In genomic region chr19:11256189-11256588, GRCh38 we compare ENCODE assay signal across 20 cellular contexts. TPM values are rescaled to one million over a fixed set of nuclear protein-coding genes. Genes with fewer than 3 reads are reported as not detected.
DNase-seq lines count a peak whose midpoint lies in the region; ATAC-seq, FAIRE-seq and TF ChIP-seq lines count a peak whose summit lies in the region.
"Had no signal": no experiment of that assay in that cellular context is flagged by ENCODE, and none has a peak within 500 bp of the region (broad histone marks: within the 10 kb centered on the region; RNA-seq: fewer than 3 reads in every experiment).

No MANE protein-coding gene starts in this region.

- H3K36me3 Mint-ChIP-seq in astrocyte (ENCODE audit: low read depth, unreplicated experiment) (peaks cover 11% of the 10 kb centered on the region), mesothelial cell of epicardium (no peaks in the 10 kb centered on the region), natural killer cell (no peaks in the 10 kb centered on the region)
- H3K36me3 Mint-ChIP-seq in activated T-helper 1 cell treated with anti-CD3 and anti-CD28 coated beads, Interleukin-12 subunit alpha, Interleukin-12 subunit beta, Interleukin-2, Interleukin-4 antibody, amounts not matched to agents 30 ng/mL and 10 ng/mL and 1 ng/mL, durations not matched to agents 14 hours and 24 hours and 36 hours (ENCODE audit: low read depth): no peaks in the 10 kb centered on the region
- H3K36me3 Mint-ChIP-seq in activated T-cell treated with anti-CD3 and anti-CD28 coated beads, Interleukin-2, amount 50 U/mL, for 4 hours (ENCODE audit: insufficient read depth): no peaks in the 10 kb centered on the region
- H3K36me3 Mint-ChIP-seq: CD14-positive monocyte had no signal

- H3K36me3 ChIP-seq in astrocyte (ENCODE audit: insufficient read depth, low read length): no peaks in the 10 kb centered on the region
- peaks cover 15% of the 10 kb centered on the region for H3K36me3 ChIP-seq in upper lobe of right lung

- H3K27me3 ChIP-seq in astrocyte (ENCODE audit: insufficient read depth, low read length) (no peaks in the 10 kb centered on the region), upper lobe of right lung (no peaks in the 10 kb centered on the region)

- FAIRE-seq in astrocyte (lab: Jason Lieb, UNC): no peak
- FAIRE-seq: frontal cortex, keratinocyte had no signal

- H3K4me1 Mint-ChIP-seq in astrocyte (ENCODE audit: low read depth, unreplicated experiment): peaks cover 5% of the 10 kb centered on the region
- H3K4me1 Mint-ChIP-seq in mesothelial cell of epicardium: peaks cover 3% of the 10 kb centered on the region
- no peaks in the 10 kb centered on the region for H3K4me1 Mint-ChIP-seq in activated T-helper 1 cell treated with anti-CD3 and anti-CD28 coated beads, Interleukin-12 subunit alpha, Interleukin-12 subunit beta, Interleukin-2, Interleukin-4 antibody, amounts not matched to agents 30 ng/mL and 10 ng/mL and 1 ng/mL, durations not matched to agents 14 hours and 24 hours and 36 hours (ENCODE audit: low read depth)
- H3K4me1 Mint-ChIP-seq in activated T-cell treated with anti-CD3 and anti-CD28 coated beads, Interleukin-2, amount 50 U/mL, for 4 hours (ENCODE audit: low read depth): no peaks in the 10 kb centered on the region
- no peaks in the 10 kb centered on the region for H3K4me1 Mint-ChIP-seq in natural killer cell
- H3K4me1 Mint-ChIP-seq: CD14-positive monocyte had no signal

- ATAC-seq in upper lobe of right lung (peak; percentile 42), GM21786 (IDR thresholded peaks at IDR 0.05; ENCODE audit: unreplicated experiment) (no peak), natural killer cell (no peak)
- no peak for ATAC-seq in activated T-cell treated with anti-CD3 and anti-CD28 coated beads, Interleukin-2, amount 50 U/mL, for 4 hours
- ATAC-seq: naive thymus-derived CD8-positive, alpha-beta T cell had no signal

- H3K27ac ChIP-seq in astrocyte (ENCODE audit: low read depth, low read length) (no peak overlapping the region), upper lobe of right lung (no peak overlapping the region)

- H2AFZ ChIP-seq in astrocyte (ENCODE audit: low read depth, low read length): no peak overlapping the region

- H3K27me3 Mint-ChIP-seq in astrocyte (ENCODE audit: low read depth, unreplicated experiment): no peaks in the 10 kb centered on the region
- H3K27me3 Mint-ChIP-seq in mesothelial cell of epicardium (ENCODE audit: low read depth): no peaks in the 10 kb centered on the region
- H3K27me3 Mint-ChIP-seq in activated T-helper 1 cell treated with anti-CD3 and anti-CD28 coated beads, Interleukin-12 subunit alpha, Interleukin-12 subunit beta, Interleukin-2, Interleukin-4 antibody, amounts not matched to agents 30 ng/mL and 10 ng/mL and 1 ng/mL, durations not matched to agents 14 hours and 24 hours and 36 hours (ENCODE audit: insufficient read depth): peaks cover 9% of the 10 kb centered on the region
- peaks cover 12% of the 10 kb centered on the region for H3K27me3 Mint-ChIP-seq in activated T-cell treated with anti-CD3 and anti-CD28 coated beads, Interleukin-2, amount 50 U/mL, for 4 hours (ENCODE audit: low read depth)
- H3K27me3 Mint-ChIP-seq in natural killer cell (ENCODE audit: low read depth in 2 of 2): peaks cover 0 to 15% of the 10 kb centered on the region in 2 donors
- H3K27me3 Mint-ChIP-seq: activated B cell treated with CpG ODN at 0.5 μM for 24 hours had no signal

- intact Hi-C loops in upper lobe of right lung (cut with DNase I) (no loop called here), natural killer cell (cut with micrococcal nuclease) (no loop called here)
- intact Hi-C loops in activated T-helper 1 cell treated with anti-CD3 and anti-CD28 coated beads, Interleukin-12 subunit alpha, Interleukin-12 subunit beta, Interleukin-2, Interleukin-4 antibody, amounts not matched to agents 30 ng/mL and 10 ng/mL and 1 ng/mL, durations not matched to agents 14 hours and 24 hours and 36 hours (cut with micrococcal nuclease): no loop called here

- H3K9me3 Mint-ChIP-seq in astrocyte (ENCODE audit: unreplicated experiment) (no peaks in the 10 kb centered on the region), mesothelial cell of epicardium (no peaks in the 10 kb centered on the region), natural killer cell (no peaks in the 10 kb centered on the region)
- H3K9me3 Mint-ChIP-seq in activated T-helper 1 cell treated with anti-CD3 and anti-CD28 coated beads, Interleukin-12 subunit alpha, Interleukin-12 subunit beta, Interleukin-2, Interleukin-4 antibody, amounts not matched to agents 30 ng/mL and 10 ng/mL and 1 ng/mL, durations not matched to agents 14 hours and 24 hours and 36 hours: no peaks in the 10 kb centered on the region
- no peaks in the 10 kb centered on the region for H3K9me3 Mint-ChIP-seq in activated T-cell treated with anti-CD3 and anti-CD28 coated beads, Interleukin-2, amount 50 U/mL, for 4 hours
- H3K9me3 Mint-ChIP-seq: activated B cell treated with CpG ODN at 0.5 μM for 24 hours; dendritic cell treated with granulocyte-macrophage colony-stimulating factor and Interleukin-4, amounts not matched to agents 40 ng/mL and 50 ng/mL, for 4 days had no signal

- H3K27ac Mint-ChIP-seq in astrocyte (ENCODE audit: unreplicated experiment): peak overlapping the region; percentile 47
- peak overlapping the region; percentile 39 for H3K27ac Mint-ChIP-seq in mesothelial cell of epicardium
- H3K27ac Mint-ChIP-seq in activated T-helper 1 cell treated with anti-CD3 and anti-CD28 coated beads, Interleukin-12 subunit alpha, Interleukin-12 subunit beta, Interleukin-2, Interleukin-4 antibody, amounts not matched to agents 30 ng/mL and 10 ng/mL and 1 ng/mL, durations not matched to agents 14 hours and 24 hours and 36 hours: no peak overlapping the region
- no peak overlapping the region for H3K27ac Mint-ChIP-seq in natural killer cell
- H3K27ac Mint-ChIP-seq: activated B cell treated with CpG ODN at 0.5 μM for 24 hours; CD14-positive monocyte; dendritic cell treated with granulocyte-macrophage colony-stimulating factor and Interleukin-4, amounts not matched to agents 40 ng/mL and 50 ng/mL, for 4 days had no signal

- no peaks in the 10 kb centered on the region for H3K4me1 ChIP-seq in astrocyte (ENCODE audit: insufficient read depth, low read length)
- peaks cover 19% of the 10 kb centered on the region for H3K4me1 ChIP-seq in upper lobe of right lung

- H3K4me3 Mint-ChIP-seq in astrocyte (ENCODE audit: unreplicated experiment): no peak overlapping the region
- H3K4me3 Mint-ChIP-seq in mesothelial cell of epicardium: no peak overlapping the region
- no peak overlapping the region for H3K4me3 Mint-ChIP-seq in activated T-helper 1 cell treated with anti-CD3 and anti-CD28 coated beads, Interleukin-12 subunit alpha, Interleukin-12 subunit beta, Interleukin-2, Interleukin-4 antibody, amounts not matched to agents 30 ng/mL and 10 ng/mL and 1 ng/mL, durations not matched to agents 14 hours and 24 hours and 36 hours
- no peak overlapping the region for H3K4me3 Mint-ChIP-seq in activated T-cell treated with anti-CD3 and anti-CD28 coated beads, Interleukin-2, amount 50 U/mL, for 4 hours
- no peak overlapping the region for H3K4me3 Mint-ChIP-seq in natural killer cell
- H3K4me3 Mint-ChIP-seq: activated B cell treated with CpG ODN at 0.5 μM for 24 hours; dendritic cell treated with granulocyte-macrophage colony-stimulating factor and Interleukin-4, amounts not matched to agents 40 ng/mL and 50 ng/mL, for 4 days; naive thymus-derived CD8-positive, alpha-beta T cell had no signal

- H3K79me2 ChIP-seq in astrocyte (ENCODE audit: insufficient read depth, low read length): no peaks in the 10 kb centered on the region

- no peak overlapping the region for H3K4me3 ChIP-seq in astrocyte (ENCODE audit: insufficient read depth, low read depth, low read length)
- no peak overlapping the region for H3K4me3 ChIP-seq in upper lobe of right lung

- TF ChIP-seq CTCF in astrocyte (IDR thresholded peaks at IDR 0.05; ENCODE audit: insufficient read depth, low read depth, low read length) (no peak), mesothelial cell of epicardium (IDR thresholded peaks at IDR 0.05; ENCODE audit: unreplicated experiment) (no peak), upper lobe of right lung (IDR thresholded peaks at IDR 0.05) (no peak), natural killer cell (IDR thresholded peaks at IDR 0.05) (no peak)

- H3K9ac ChIP-seq in astrocyte (ENCODE audit: low read length): no peak overlapping the region

- H3K9me3 ChIP-seq in astrocyte (ENCODE audit: insufficient read depth, low read depth, low read length) (no peaks in the 10 kb centered on the region), upper lobe of right lung (no peaks in the 10 kb centered on the region)

- H4K20me1 ChIP-seq in astrocyte (ENCODE audit: insufficient read depth, low read length): peaks cover 9% of the 10 kb centered on the region

- H3K4me2 ChIP-seq in astrocyte (ENCODE audit: low read length): no peak overlapping the region

- DNase-seq in astrocyte (ENCODE audit: low read depth): no peak
- peak; percentile 28 for DNase-seq in foreskin melanocyte
- no peak for DNase-seq in mesothelial cell of epicardium (ENCODE audit: low spot score in 2 of 2, unreplicated experiment in 2 of 2)
- no peak for DNase-seq in upper lobe of right lung
- DNase-seq in activated T-helper 1 cell treated with anti-CD3 and anti-CD28 coated beads, Interleukin-12 subunit alpha, Interleukin-12 subunit beta, Interleukin-2, Interleukin-4 antibody, amounts not matched to agents 30 ng/mL and 10 ng/mL and 1 ng/mL, durations not matched to agents 14 hours and 24 hours and 36 hours (ENCODE audit: low spot score): no peak
- no peak for DNase-seq in activated T-cell treated with anti-CD3 and anti-CD28 coated beads, Interleukin-2, amount 50 U/mL, for 4 hours
- no peak for DNase-seq in natural killer cell
- DNase-seq: activated B cell treated with CpG ODN at 0.5 μM for 24 hours; DMS79; naive thymus-derived CD8-positive, alpha-beta T cell; NCI-H1092; NCI-H226; stimulated activated naive CD4-positive, alpha-beta T cell treated with Interleukin-2 at 50 U/mL for 16 hours; SW 1271 had no signal

RNA-seq across cellular contexts. Expression of gene DOCK6, which starts 6.1 kb away (rescaled TPM):
- total RNA-seq in astrocyte (38.3 and 48.2 TPM in 2 replicates), mesothelial cell of epicardium (64.0 to 66.4 TPM (median 65.1 TPM) in 3 replicates), upper lobe of right lung (138 TPM), natural killer cell (1 to 10 TPM in 1 of 3 donors, under 1 TPM in 2; 0.82 to 2.3 (median 0.86) TPM)
- total RNA-seq in activated T-helper 1 cell treated with anti-CD3 and anti-CD28 coated beads, Interleukin-12 subunit alpha, Interleukin-12 subunit beta, Interleukin-2, Interleukin-4 antibody, amounts not matched to agents 30 ng/mL and 10 ng/mL and 1 ng/mL, durations not matched to agents 14 hours and 24 hours and 36 hours: 1.1 and 1.2 TPM in 2 replicates
- total RNA-seq in activated T-cell treated with anti-CD3 and anti-CD28 coated beads, Interleukin-2, amount 50 U/mL, for 4 hours: 1 to 10 TPM; 1.7 to 2.9 (median 2.1) TPM

RNA-seq across cellular contexts. Expression of gene ANGPTL8, which starts 16.8 kb away (rescaled TPM):
- total RNA-seq in astrocyte: not detected in 2 replicates
- 0.25 to 0.84 TPM (median 0.29 TPM) in 3 replicates for total RNA-seq in mesothelial cell of epicardium
- not detected for total RNA-seq in upper lobe of right lung
- total RNA-seq in activated T-helper 1 cell treated with anti-CD3 and anti-CD28 coated beads, Interleukin-12 subunit alpha, Interleukin-12 subunit beta, Interleukin-2, Interleukin-4 antibody, amounts not matched to agents 30 ng/mL and 10 ng/mL and 1 ng/mL, durations not matched to agents 14 hours and 24 hours and 36 hours: not detected in 2 replicates
- total RNA-seq in activated T-cell treated with anti-CD3 and anti-CD28 coated beads, Interleukin-2, amount 50 U/mL, for 4 hours: not detected
- not detected for total RNA-seq in natural killer cell
- total RNA-seq: activated B cell treated with CpG ODN at 0.5 μM for 24 hours; frontal cortex; naive thymus-derived CD8-positive, alpha-beta T cell had no signal

RNA-seq across cellular contexts. Expression of gene TSPAN16, which starts 39.8 kb away (rescaled TPM):
- not detected in 2 replicates for total RNA-seq in astrocyte
- not detected in 3 replicates for total RNA-seq in mesothelial cell of epicardium
- not detected for total RNA-seq in upper lobe of right lung
- total RNA-seq in activated T-helper 1 cell treated with anti-CD3 and anti-CD28 coated beads, Interleukin-12 subunit alpha, Interleukin-12 subunit beta, Interleukin-2, Interleukin-4 antibody, amounts not matched to agents 30 ng/mL and 10 ng/mL and 1 ng/mL, durations not matched to agents 14 hours and 24 hours and 36 hours: not detected in 2 replicates
- not detected for total RNA-seq in activated T-cell treated with anti-CD3 and anti-CD28 coated beads, Interleukin-2, amount 50 U/mL, for 4 hours
- not detected for total RNA-seq in natural killer cell
- total RNA-seq: activated B cell treated with CpG ODN at 0.5 μM for 24 hours; frontal cortex; naive thymus-derived CD8-positive, alpha-beta T cell; skeletal muscle tissue had no signal

RNA-seq across cellular contexts. Expression of gene KANK2, which starts 58.8 kb away (rescaled TPM):
- total RNA-seq in astrocyte (50.3 and 55.2 TPM in 2 replicates), mesothelial cell of epicardium (84.3 to 85.3 TPM (median 84.7 TPM) in 3 replicates), upper lobe of right lung (268 TPM), natural killer cell (1 to 10 TPM in 1 of 3 donors, under 1 TPM in 2; 0.82 to 1.3 (median 0.85) TPM)
- total RNA-seq in activated T-helper 1 cell treated with anti-CD3 and anti-CD28 coated beads, Interleukin-12 subunit alpha, Interleukin-12 subunit beta, Interleukin-2, Interleukin-4 antibody, amounts not matched to agents 30 ng/mL and 10 ng/mL and 1 ng/mL, durations not matched to agents 14 hours and 24 hours and 36 hours: 2.7 and 3.9 TPM in 2 replicates
- total RNA-seq in activated T-cell treated with anti-CD3 and anti-CD28 coated beads, Interleukin-2, amount 50 U/mL, for 4 hours: under 1 TPM; 0.58 to 0.96 (median 0.92) TPM

Comparison
In these comparisons a context has a peak if more than half of its experiments do, and no peak if none do; other contexts are left out.
1. H3K27ac Mint-ChIP-seq: peak in astrocyte (single experiment) and mesothelial cell of epicardium (single experiment); none in activated T-helper 1 cell treated with anti-CD3 and anti-CD28 coated beads, Interleukin-12 subunit alpha, Interleukin-12 subunit beta, Interleukin-2, Interleukin-4 antibody, amounts not matched to agents 30 ng/mL and 10 ng/mL and 1 ng/mL, durations not matched to agents 14 hours and 24 hours and 36 hours (single experiment) and natural killer cell (0 of 2).
2. RNA of gene DOCK6, which starts 6.1 kb away (total RNA-seq): 138 TPM in upper lobe of right lung (single experiment), 64.0 to 66.4 TPM in mesothelial cell of epicardium and 38.3 to 48.2 TPM in astrocyte; 1.7 to 2.9 TPM in activated T-cell treated with anti-CD3 and anti-CD28 coated beads, Interleukin-2, amount 50 U/mL, for 4 hours, 1.1 to 1.2 TPM in activated T-helper 1 cell treated with anti-CD3 and anti-CD28 coated beads, Interleukin-12 subunit alpha, Interleukin-12 subunit beta, Interleukin-2, Interleukin-4 antibody, amounts not matched to agents 30 ng/mL and 10 ng/mL and 1 ng/mL, durations not matched to agents 14 hours and 24 hours and 36 hours and 0.82 to 2.3 TPM in natural killer cell; every median in the first group is over 10 times any median in the second.